ENCODE assay signal across 1 cellular context in genomic region chr3:24956613-24957012, GRCh38.
TF ChIP-seq lines count a peak whose summit lies in the region.

No MANE protein-coding gene starts in this region.

TF ChIP-seq in HepG2, 621 proteins besides CTCF, POLR2A, EP300 and RAD21 (continued from another document):
- TF ChIP-seq KAT7 (CRISPR knock-in tag; IDR thresholded peaks at IDR 0.05; ENCODE audit: borderline replicate concordance): no peak
- TF ChIP-seq MYNN (CRISPR knock-in tag; IDR thresholded peaks at IDR 0.05; ENCODE audit: low read depth): no peak
- no peak for TF ChIP-seq BRF2 (CRISPR knock-in tag; IDR thresholded peaks at IDR 0.05)
